ENCODE assay signal across 27 cellular contexts in genomic region chr10:132113206-132113605, GRCh38. TPM values are rescaled to one million over a fixed set of nuclear protein-coding genes. Genes with fewer than 3 reads are reported as not detected.
DNase-seq lines count a peak whose midpoint lies in the region; ATAC-seq and TF ChIP-seq lines count a peak whose summit lies in the region.
"Had no signal": no experiment of that assay in that cellular context is flagged by ENCODE, and none has a peak within 500 bp of the region (broad histone marks: within the 10 kb centered on the region; RNA-seq: fewer than 3 reads in every experiment).

No MANE protein-coding gene starts in this region.

- H3K27ac Mint-ChIP-seq in nephron progenitor cell, result no peak overlapping the region
- H3K27ac Mint-ChIP-seq in activated CD4-positive, alpha-beta T cell treated with anti-CD3 and anti-CD28 coated beads, Interleukin-2, amount 10 ng/mL, durations not matched to agents 7 days and 5 days, result no peak overlapping the region
- H3K27ac Mint-ChIP-seq: CD8-positive, alpha-beta T cell; nephron; stimulated activated memory B cell treated with anti-CD40 and anti-IgM and Interleukin-4, amounts not matched to agents 10 μg/mL and 1 μg/mL and 100 μg/mL, for 72 hours; T-cell had no signal

- intact Hi-C loops in heart left ventricle (cut with DNase I) (no loop called here), heart right ventricle (cut with DNase I) (no loop called here)

- H3K4me1 Mint-ChIP-seq in nephron progenitor cell, result peaks cover 7% of the 10 kb centered on the region
- no peaks in the 10 kb centered on the region for H3K4me1 Mint-ChIP-seq in activated CD4-positive, alpha-beta T cell treated with anti-CD3 and anti-CD28 coated beads, Interleukin-2, amount 10 ng/mL, durations not matched to agents 7 days and 5 days
- H3K4me1 Mint-ChIP-seq: stimulated activated memory B cell treated with anti-CD40 and anti-IgM and Interleukin-4, amounts not matched to agents 10 μg/mL and 1 μg/mL and 100 μg/mL, for 72 hours; T-cell had no signal

- POLR2A ChIA-PET in activated CD4-positive, alpha-beta T cell treated with anti-CD3 and anti-CD28 coated beads, Interleukin-2, amount 10 ng/mL, durations not matched to agents 7 days and 5 days (lab: Charles Lee), result no interaction called here

- CTCF ChIA-PET in activated CD4-positive, alpha-beta T cell treated with anti-CD3 and anti-CD28 coated beads, Interleukin-2, amount 10 ng/mL, durations not matched to agents 7 days and 5 days (lab: Charles Lee), result interaction anchor here (1.2 kb wide), 1 partner anchor 13 kb away, joined by 3 read pairs; no protein-coding TSS in a partner anchor

- no peaks in the 10 kb centered on the region for H3K27me3 ChIP-seq in heart left ventricle
- H3K27me3 ChIP-seq in heart right ventricle, result no peaks in the 10 kb centered on the region
- H3K27me3 ChIP-seq: MG63, transverse colon had no signal

- TF ChIP-seq POLR2A in heart left ventricle (IDR thresholded peaks at IDR 0.05), result no peak

- H3K4me3 ChIP-seq in heart left ventricle (no peak overlapping the region), heart right ventricle (no peak overlapping the region)
- H3K4me3 ChIP-seq: hepatocyte, MG63, transverse colon had no signal

- DNase-seq in heart left ventricle, result peak in 3 of 5 donors; percentile 2 to 15 (median 9)
- no peak for DNase-seq in heart right ventricle
- DNase-seq in cerebellar cortex (ENCODE audit: low spot score), result peak; percentile 67
- DNase-seq in nephron progenitor cell, result peak; percentile 0
- no peak for DNase-seq in activated CD4-positive, alpha-beta T cell treated with anti-CD3 and anti-CD28 coated beads, Interleukin-2, amount 10 ng/mL, durations not matched to agents 7 days and 5 days
- no peak for DNase-seq in glomerular visceral epithelial cell (ENCODE audit: extremely low spot score)
- DNase-seq in COLO668 (lab: John Stamatoyannopoulos, UW; ENCODE audit: unreplicated experiment), result no peak
- DNase-seq in AG08396 (ENCODE audit: low spot score), result no peak
- DNase-seq: activated CD4-positive, alpha-beta T cell treated with anti-CD3 and anti-CD28 coated beads, Interleukin-2, amount 50 U/mL, for 48 hours; activated T-cell treated with anti-CD3 and anti-CD28 coated beads, Interleukin-2, amount 50 U/mL, for 48 hours; central memory CD4-positive, alpha-beta T cell; DMS79; GOT3; IMR-90; islet precursor cell; MG63; NCI-H187 treated with DMSO at 0.1 percent for 48 hours; NCI-H446 treated with DMSO at 0.1 percent for 48 hours; retina; SHP77; stimulated activated CD4-positive, alpha-beta T cell treated with anti-CD3 and anti-CD28 coated beads, Interleukin-15, amount 100 ng/mL, for 24 hours; transverse colon had no signal

- TF ChIP-seq CTCF in heart left ventricle (IDR thresholded peaks at IDR 0.05) (no peak), heart right ventricle (IDR thresholded peaks at IDR 0.05) (no peak), nephron progenitor cell (IDR thresholded peaks at IDR 0.05) (no peak)

- H3K9me3 Mint-ChIP-seq in nephron progenitor cell, result no peaks in the 10 kb centered on the region
- H3K9me3 Mint-ChIP-seq in activated CD4-positive, alpha-beta T cell treated with anti-CD3 and anti-CD28 coated beads, Interleukin-2, amount 10 ng/mL, durations not matched to agents 7 days and 5 days, result no peaks in the 10 kb centered on the region
- H3K9me3 Mint-ChIP-seq: CD8-positive, alpha-beta T cell; nephron; stimulated activated memory B cell treated with anti-CD40 and anti-IgM and Interleukin-4, amounts not matched to agents 10 μg/mL and 1 μg/mL and 100 μg/mL, for 72 hours; T-cell had no signal

- H3K4me1 ChIP-seq in heart left ventricle, result peaks cover 0 to 8% (median 0%) of the 10 kb centered on the region in 12 donors
- H3K4me1 ChIP-seq in heart right ventricle, result peaks cover 0 to 5% (median 0%) of the 10 kb centered on the region in 9 donors
- H3K4me1 ChIP-seq: transverse colon had no signal

- peaks cover 16% of the 10 kb centered on the region for H3K27me3 Mint-ChIP-seq in nephron progenitor cell (ENCODE audit: low read depth, poor library complexity)
- H3K27me3 Mint-ChIP-seq in activated CD4-positive, alpha-beta T cell treated with anti-CD3 and anti-CD28 coated beads, Interleukin-2, amount 10 ng/mL, durations not matched to agents 7 days and 5 days, result no peaks in the 10 kb centered on the region
- H3K27me3 Mint-ChIP-seq: T-cell had no signal

- 52 to 68% (median 59%) methylated on average over 6 of the region's 6 CpGs for WGBS in heart left ventricle, 4 donors
- 56 to 58% methylated on average over 6 of the region's 6 CpGs for WGBS in heart right ventricle, 2 donors

- H3K9me3 ChIP-seq in heart left ventricle (no peaks in the 10 kb centered on the region), heart right ventricle (no peaks in the 10 kb centered on the region)
- H3K9me3 ChIP-seq: MG63, transverse colon had no signal

- no peaks in the 10 kb centered on the region for H3K36me3 Mint-ChIP-seq in nephron progenitor cell (ENCODE audit: low read depth)
- H3K36me3 Mint-ChIP-seq in activated CD4-positive, alpha-beta T cell treated with anti-CD3 and anti-CD28 coated beads, Interleukin-2, amount 10 ng/mL, durations not matched to agents 7 days and 5 days (ENCODE audit: low read depth), result no peaks in the 10 kb centered on the region
- H3K36me3 Mint-ChIP-seq: CD8-positive, alpha-beta T cell; stimulated activated memory B cell treated with anti-CD40 and anti-IgM and Interleukin-4, amounts not matched to agents 10 μg/mL and 1 μg/mL and 100 μg/mL, for 72 hours; T-cell had no signal

- ATAC-seq in heart left ventricle (no peak), heart right ventricle (no peak)
- ATAC-seq: CD8-positive, alpha-beta T cell; stimulated activated memory B cell treated with anti-CD40 and anti-IgM and Interleukin-4, amounts not matched to agents 10 μg/mL and 1 μg/mL and 100 μg/mL, for 72 hours; T-cell had no signal

- H3K27ac ChIP-seq in heart left ventricle (no peak overlapping the region), heart right ventricle (no peak overlapping the region)
- H3K27ac ChIP-seq: hepatocyte, transverse colon had no signal

- H3K4me3 Mint-ChIP-seq in nephron progenitor cell, result no peak overlapping the region
- no peak overlapping the region for H3K4me3 Mint-ChIP-seq in activated CD4-positive, alpha-beta T cell treated with anti-CD3 and anti-CD28 coated beads, Interleukin-2, amount 10 ng/mL, durations not matched to agents 7 days and 5 days
- H3K4me3 Mint-ChIP-seq: CD8-positive, alpha-beta T cell; nephron; stimulated activated memory B cell treated with anti-CD40 and anti-IgM and Interleukin-4, amounts not matched to agents 10 μg/mL and 1 μg/mL and 100 μg/mL, for 72 hours; T-cell had no signal

- H3K36me3 ChIP-seq in heart left ventricle (no peaks in the 10 kb centered on the region), heart right ventricle (no peaks in the 10 kb centered on the region)
- H3K36me3 ChIP-seq: MG63, transverse colon had no signal

RNA-seq across cellular contexts. Expression of gene JAKMIP3, which starts 47.5 kb away (rescaled TPM):
- total RNA-seq in heart left ventricle (1 to 10 TPM in 6 of 9 donors, under 1 TPM in 3; 0.31 to 3.1 (median 1.4) TPM), heart right ventricle (1 to 10 TPM; 1.0 to 2.5 (median 1.8) TPM)
- polyA plus RNA-seq in heart left ventricle (1 to 10 TPM in 1 of 2 donors, under 1 TPM in 1; 0.06 to 1.3 TPM), heart right ventricle (1 to 10 TPM in 1 of 2 donors, under 1 TPM in 1; 0.04 to 2.7 TPM)
- under 1 TPM; 0.07 to 0.12 TPM for total RNA-seq in activated CD4-positive, alpha-beta T cell treated with anti-CD3 and anti-CD28 coated beads, Interleukin-2, amount 10 ng/mL, durations not matched to agents 7 days and 5 days

Comparison
In these comparisons a context has a peak if more than half of its experiments do, and no peak if none do; other contexts are left out.
1. DNase-seq: peak in heart left ventricle (3 of 5), cerebellar cortex (single experiment) and nephron progenitor cell (single experiment); none in heart right ventricle (0 of 2), activated CD4-positive, alpha-beta T cell treated with anti-CD3 and anti-CD28 coated beads, Interleukin-2, amount 10 ng/mL, durations not matched to agents 7 days and 5 days (single experiment), glomerular visceral epithelial cell (single experiment), COLO668 (single experiment) and AG08396 (single experiment).